In genomic region chr2:95343429-95344207, GRCh38 we compare ENCODE assay signal across 23 cellular contexts. TPM values are rescaled to one million over a fixed set of nuclear protein-coding genes. Genes with fewer than 3 reads are reported as not detected.
DNase-seq lines count a peak whose midpoint lies in the region; ATAC-seq, FAIRE-seq and TF ChIP-seq lines count a peak whose summit lies in the region.
"Had no signal": no experiment of that assay in that cellular context is flagged by ENCODE, and none has a peak within 500 bp of the region (broad histone marks: within the 10 kb centered on the region; RNA-seq: fewer than 3 reads in every experiment).

No MANE protein-coding gene starts in this region.

- no peak for FAIRE-seq in bronchial epithelial cell (lab: Jason Lieb, UNC)

- DNase-seq in left ventricle myocardium inferior (peak; percentile 8), left cardiac atrium (no peak), bronchial epithelial cell (ENCODE audit: low read depth) (peak; percentile 61), mesenteric fat pad (ENCODE audit: low spot score) (peak; percentile 64), upper lobe of right lung (peak; percentile 37), UCSD-AML1 (lab: John Stamatoyannopoulos, UW; ENCODE audit: unreplicated experiment) (no peak), GDM1 (lab: John Stamatoyannopoulos, UW) (no peak)
- DNase-seq in activated CD4-positive, alpha-beta T cell treated with anti-CD3 and anti-CD28 coated beads, Interleukin-2, amount 50 U/mL, for 4 hours, result no peak
- DNase-seq: activated CD8-positive, alpha-beta T cell treated with anti-CD3 and anti-CD28 coated beads for 36 hours; activated naive CD4-positive, alpha-beta T cell; amygdala; HCEC 1CT; kidney glomerular epithelial cell; mesenchymal stem cell; MM.1S; naive B cell; NCI-H1417 treated with DMSO at 0.1 percent for 48 hours; NCI-H2107; NCI-H446; NCI-H82; occipital lobe; retina; stimulated activated naive CD4-positive, alpha-beta T cell treated with Interleukin-2 at 50 U/mL for 16 hours had no signal

- H3K27ac ChIP-seq in left ventricle myocardium inferior (replicated peaks), result no peak overlapping the region
- H3K27ac ChIP-seq in upper lobe of right lung, result no peak overlapping the region

- H3K4me3 ChIP-seq in left ventricle myocardium inferior (no peak overlapping the region), bronchial epithelial cell (ENCODE audit: low read depth, low read length) (no peak overlapping the region), upper lobe of right lung (no peak overlapping the region)

- intact Hi-C loops in left ventricle myocardium inferior (cut with micrococcal nuclease), result no loop called here
- intact Hi-C loops in left cardiac atrium (cut with DNase I), result loop anchor here in 1 of 2 donors (10.0 kb wide), 1 partner anchor 381 kb away; no protein-coding TSS in a partner anchor
- intact Hi-C loops in upper lobe of right lung (cut with DNase I), result no loop called here

- no peaks in the 10 kb centered on the region for H3K36me3 ChIP-seq in left ventricle myocardium inferior
- no peaks in the 10 kb centered on the region for H3K36me3 ChIP-seq in bronchial epithelial cell (ENCODE audit: control insufficient read depth, insufficient read depth, low read length)
- H3K36me3 ChIP-seq in upper lobe of right lung, result no peaks in the 10 kb centered on the region

- TF ChIP-seq CTCF in left ventricle myocardium inferior (IDR thresholded peaks at IDR 0.05; ENCODE audit: borderline replicate concordance) (no peak), bronchial epithelial cell (IDR thresholded peaks at IDR 0.05; ENCODE audit: insufficient read depth, low read length, severe bottlenecking) (no peak), upper lobe of right lung (IDR thresholded peaks at IDR 0.05) (no peak)

- ATAC-seq in left cardiac atrium, result no peak
- ATAC-seq in upper lobe of right lung, result no peak
- ATAC-seq: activated CD8-positive, alpha-beta T cell treated with anti-CD3 and anti-CD28 coated beads for 36 hours had no signal

- H3K4me1 ChIP-seq in left ventricle myocardium inferior, result peaks cover 30% of the 10 kb centered on the region
- H3K4me1 ChIP-seq in upper lobe of right lung, result peaks cover 11% of the 10 kb centered on the region

- no peaks in the 10 kb centered on the region for H3K9me3 ChIP-seq in left ventricle myocardium inferior (replicated peaks)
- no peaks in the 10 kb centered on the region for H3K9me3 ChIP-seq in upper lobe of right lung

- H3K27me3 ChIP-seq in left ventricle myocardium inferior (ENCODE audit: low read depth), result peaks cover 66% of the 10 kb centered on the region
- H3K27me3 ChIP-seq in bronchial epithelial cell (ENCODE audit: control insufficient read depth, insufficient read depth, low read length), result peaks cover 4% of the 10 kb centered on the region
- H3K27me3 ChIP-seq in upper lobe of right lung, result peaks cover 16% of the 10 kb centered on the region

RNA-seq across cellular contexts. Expression of gene KCNIP3, which starts 46.5 kb away (rescaled TPM):
- 4.6 TPM for total RNA-seq in left ventricle myocardium inferior
- total RNA-seq in left cardiac atrium, result 1 to 10 TPM; 2.6 to 4.1 TPM
- total RNA-seq in bronchial epithelial cell, result under 0.01 and 0.51 TPM in 2 replicates
- total RNA-seq in mesenteric fat pad, result 3.8 TPM
- 3.0 TPM for total RNA-seq in upper lobe of right lung
- total RNA-seq: activated CD8-positive, alpha-beta T cell treated with anti-CD3 and anti-CD28 coated beads for 36 hours had no signal

RNA-seq across cellular contexts. Expression of gene FAHD2A, which starts 58.9 kb away (rescaled TPM):
- 32.4 TPM for total RNA-seq in left ventricle myocardium inferior
- 10 to 100 TPM; 29.1 to 31.6 TPM for total RNA-seq in left cardiac atrium
- total RNA-seq in bronchial epithelial cell, result 33.7 and 34.9 TPM in 2 replicates
- total RNA-seq in mesenteric fat pad, result 18.5 TPM
- 22.8 TPM for total RNA-seq in upper lobe of right lung

Comparison
In these comparisons a context has a peak if more than half of its experiments do, and no peak if none do; other contexts are left out.
1. DNase-seq: peak in left ventricle myocardium inferior (single experiment), bronchial epithelial cell (single experiment), mesenteric fat pad (single experiment) and upper lobe of right lung (single experiment); none in left cardiac atrium (single experiment), UCSD-AML1 (single experiment), GDM1 (single experiment) and activated CD4-positive, alpha-beta T cell treated with anti-CD3 and anti-CD28 coated beads, Interleukin-2, amount 50 U/mL, for 4 hours (0 of 2).